8 cellular contexts compared by ENCODE assay signal in genomic region chr18:4068552-4069158, GRCh38.
A peak's percentile ranks its signal among the peaks of the same experiment; 100 is the strongest.
DNase-seq lines count a peak whose midpoint lies in the region; ATAC-seq and TF ChIP-seq lines count a peak whose summit lies in the region.

No MANE protein-coding gene starts in this region.

- in situ Hi-C loops in T47D (cut with HindIII; ENCODE audit: low pct_unique_long_range_greater_than_20kb, low sequenced_read_pairs): no loop called here

- H3K9me3 ChIP-seq in DOHH2 (ENCODE audit: control insufficient read depth, insufficient read depth, low read length): no peaks in the 10 kb centered on the region
- H3K9me3 ChIP-seq in left lung: peaks cover 0 to 10% of the 10 kb centered on the region in 2 donors
- no peaks in the 10 kb centered on the region for H3K9me3 ChIP-seq in suprapubic skin

- TF ChIP-seq POLR2A in suprapubic skin (IDR thresholded peaks at IDR 0.05): no peak

- peak; percentile 68 for TF ChIP-seq CTCF in DOHH2 (IDR thresholded peaks at IDR 0.05; ENCODE audit: low read depth, low read length, poor library complexity, severe bottlenecking)
- peak; percentile 56 to 66 for TF ChIP-seq CTCF in left lung (IDR thresholded peaks at IDR 0.05)
- TF ChIP-seq CTCF in suprapubic skin (IDR thresholded peaks at IDR 0.05): peak; percentile 23 to 65

- H3K9me2 ChIP-seq in DOHH2 (replicated peaks; ENCODE audit: control insufficient read depth, low read length): no peaks in the 10 kb centered on the region

- H3K27me3 ChIP-seq in DOHH2 (ENCODE audit: control insufficient read depth, low read length): no peaks in the 10 kb centered on the region
- no peaks in the 10 kb centered on the region for H3K27me3 ChIP-seq in left lung
- no peaks in the 10 kb centered on the region for H3K27me3 ChIP-seq in suprapubic skin

- no peak overlapping the region for H3K4me2 ChIP-seq in DOHH2 (ENCODE audit: low read length)

- TF ChIP-seq EP300 in Ishikawa (IDR thresholded peaks at IDR 0.05; ENCODE audit: borderline replicate concordance): no peak
- TF ChIP-seq EP300 in suprapubic skin (IDR thresholded peaks at IDR 0.05): no peak

- no peak overlapping the region for H3K27ac ChIP-seq in DOHH2 (ENCODE audit: low read depth, low read length)
- H3K27ac ChIP-seq in left lung: no peak overlapping the region
- H3K27ac ChIP-seq in suprapubic skin: no peak overlapping the region

- no peaks in the 10 kb centered on the region for H3F3A ChIP-seq in DOHH2 (ENCODE audit: control insufficient read depth, insufficient read depth)

- TF ChIP-seq RAD21 in Ishikawa (IDR thresholded peaks at IDR 0.05; ENCODE audit: low read depth): peak; percentile 47

- intact Hi-C loops in left lung (cut with DNase I): no loop called here

- H4K20me1 ChIP-seq in DOHH2 (ENCODE audit: control insufficient read depth, insufficient read depth, low read depth, low read length): no peaks in the 10 kb centered on the region

- WGBS in suprapubic skin: 16% methylated on average over 5 of the region's 5 CpGs

- DNase-seq in RPMI7951 (ENCODE audit: low read depth): peak; percentile 26
- DNase-seq in T47D (ENCODE audit: low read depth in 1 of 2, low spot score in 1 of 2): peak; percentile 6 to 59
- no peak for DNase-seq in left lung
- DNase-seq in suprapubic skin (ENCODE audit: low spot score in 2 of 2): no peak

- H3K36me3 ChIP-seq in DOHH2 (ENCODE audit: control insufficient read depth, low read length) (no peaks in the 10 kb centered on the region), left lung (no peaks in the 10 kb centered on the region), suprapubic skin (no peaks in the 10 kb centered on the region)

- no peaks in the 10 kb centered on the region for H3K79me2 ChIP-seq in DOHH2 (ENCODE audit: control insufficient read depth, low read length)

- H3K4me3 ChIP-seq in DOHH2 (ENCODE audit: low read length) (no peak overlapping the region), left lung (no peak overlapping the region), suprapubic skin (no peak overlapping the region)

- peak; percentile 87 for ATAC-seq in GM21367 (IDR thresholded peaks at IDR 0.05; ENCODE audit: unreplicated experiment)
- peak; percentile 89 for ATAC-seq in left lung
- no peak for ATAC-seq in GM18520 (IDR thresholded peaks at IDR 0.05; ENCODE audit: unreplicated experiment)

- H3K4me1 ChIP-seq in DOHH2 (ENCODE audit: control insufficient read depth, low read length) (no peaks in the 10 kb centered on the region), left lung (no peaks in the 10 kb centered on the region), suprapubic skin (no peaks in the 10 kb centered on the region)

TF ChIP-seq in Ishikawa, 13 proteins besides CTCF, POLR2A, EP300 and RAD21:
- TF ChIP-seq NFIC (IDR thresholded peaks at IDR 0.05) (no peak), REST (IDR thresholded peaks at IDR 0.05; ENCODE audit: low read depth) (no peak), TEAD4 (IDR thresholded peaks at IDR 0.05) (no peak), TCF12 (IDR thresholded peaks at IDR 0.05; ENCODE audit: low read depth) (no peak), MAX (IDR thresholded peaks at IDR 0.05) (no peak), USF1 (IDR thresholded peaks at IDR 0.05) (no peak), CEBPB (IDR thresholded peaks at IDR 0.05) (no peak), ZBTB7A (IDR thresholded peaks at IDR 0.05; ENCODE audit: low read depth) (no peak), FOXM1 (IDR thresholded peaks at IDR 0.05; ENCODE audit: borderline replicate concordance, low read depth) (no peak), CREB1 (IDR thresholded peaks at IDR 0.05; ENCODE audit: low read depth) (no peak), YY1 (IDR thresholded peaks at IDR 0.05; ENCODE audit: low read depth) (no peak), EGR1 (IDR thresholded peaks at IDR 0.05) (no peak), TAF1 (IDR thresholded peaks at IDR 0.05; ENCODE audit: low read depth) (no peak)
TF ChIP-seq in Ishikawa: peak in this region for 0.

Comparison
In these comparisons a context has a peak if more than half of its experiments do, and no peak if none do; other contexts are left out.
1. DNase-seq: peak in RPMI7951 (single experiment) and T47D (2 of 2); none in left lung (0 of 2) and suprapubic skin (0 of 2).
2. Peak in every context shown above with its lines, with median percentiles within 50 percentile points of each other: CTCF ChIP-seq.